26 cellular contexts compared by ENCODE assay signal in the genomic region with DNA sequence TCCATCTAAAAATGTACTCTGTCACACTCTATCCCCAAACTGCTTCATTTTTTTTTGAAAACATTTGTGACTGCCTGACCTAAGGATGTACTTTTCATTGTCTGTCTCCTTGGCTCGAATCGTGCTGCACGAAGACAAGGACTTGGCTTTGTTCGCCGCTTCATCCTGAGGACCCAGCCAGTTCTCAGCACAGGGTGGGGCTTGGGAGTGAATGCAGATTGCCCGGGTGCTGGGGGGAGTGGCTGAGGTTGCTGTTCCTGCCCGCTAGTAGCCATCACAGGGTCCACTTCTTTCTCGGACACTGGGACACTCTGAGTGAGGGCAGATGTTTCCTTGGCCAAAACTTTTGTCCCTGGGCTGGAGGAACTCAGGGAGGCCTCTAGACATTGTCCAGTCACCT.
DNase-seq lines count a peak whose midpoint lies in the region; ATAC-seq and TF ChIP-seq lines count a peak whose summit lies in the region.
"Had no signal": no experiment of that assay in that cellular context is flagged by ENCODE, and none has a peak within 500 bp of the region (broad histone marks: within the 10 kb centered on the region; RNA-seq: fewer than 3 reads in every experiment).

No MANE protein-coding gene starts in this region.

- peak overlapping the region; percentile 55 to 87 for H3K27ac Mint-ChIP-seq in natural killer cell treated with Interleukin-12 subunit alpha and Interleukin-12 subunit beta and Interleukin-15 and Interleukin-18, amount 100 ng/mL, for 72 hours

- peak overlapping the region; percentile 60 for H3K4me3 Mint-ChIP-seq in natural killer cell treated with Interleukin-12 subunit alpha and Interleukin-12 subunit beta and Interleukin-15 and Interleukin-18, amount 100 ng/mL, for 72 hours
- H3K4me3 Mint-ChIP-seq: neural crest cell had no signal

- intact Hi-C loops in Right ventricle myocardium inferior (cut with DNase I) = no loop called here

- H3K9me3 ChIP-seq in right atrium auricular region (no peaks in the 10 kb centered on the region), gastroesophageal sphincter (no peaks in the 10 kb centered on the region)
- H3K9me3 ChIP-seq: BLaER1, left lung had no signal

- H3K4me3 ChIP-seq in right atrium auricular region (no peak overlapping the region), gastroesophageal sphincter (no peak overlapping the region)
- H3K4me3 ChIP-seq: BLaER1, left lung had no signal

- no peaks in the 10 kb centered on the region for H3K36me3 Mint-ChIP-seq in natural killer cell treated with Interleukin-12 subunit alpha and Interleukin-12 subunit beta and Interleukin-15 and Interleukin-18, amount 100 ng/mL, for 72 hours

- H3K27me3 Mint-ChIP-seq in natural killer cell treated with Interleukin-12 subunit alpha and Interleukin-12 subunit beta and Interleukin-15 and Interleukin-18, amount 100 ng/mL, for 72 hours = peaks cover 0 to 3% of the 10 kb centered on the region in 2 donors

- H3K4me1 Mint-ChIP-seq in natural killer cell treated with Interleukin-12 subunit alpha and Interleukin-12 subunit beta and Interleukin-15 and Interleukin-18, amount 100 ng/mL, for 72 hours (ENCODE audit: low read depth in 2 of 2) = peaks cover 24% of the 10 kb centered on the region in 2 donors
- H3K4me1 Mint-ChIP-seq: neural crest cell had no signal

- 86% methylated on average over 7 of the region's 8 CpGs; no CpG with 5 or more reads in 1 of the 2 donors for WGBS in gastroesophageal sphincter (ENCODE audit: low coverage in 1 of 2), 2 donors

- no peak for TF ChIP-seq EP300 in gastroesophageal sphincter (IDR thresholded peaks at IDR 0.05)

- H3K36me3 ChIP-seq in right atrium auricular region = peaks cover 8% of the 10 kb centered on the region
- peaks cover 0 to 9% of the 10 kb centered on the region in 2 donors for H3K36me3 ChIP-seq in gastroesophageal sphincter
- H3K36me3 ChIP-seq: brain microvascular endothelial cell had no signal

- ATAC-seq in Right ventricle myocardium inferior = peak; percentile 50
- ATAC-seq in gastroesophageal sphincter = no peak
- ATAC-seq in natural killer cell treated with Interleukin-12 subunit alpha and Interleukin-12 subunit beta and Interleukin-15 and Interleukin-18, amount 100 ng/mL, for 72 hours = no peak
- ATAC-seq in HG03521 (IDR thresholded peaks at IDR 0.05; ENCODE audit: unreplicated experiment) = no peak
- ATAC-seq: foreskin keratinocyte, HepG2, left lung had no signal

- TF ChIP-seq POLR2A in gastroesophageal sphincter (IDR thresholded peaks at IDR 0.05) = no peak

- H3K4me1 ChIP-seq in right atrium auricular region = peaks cover 0 to 22% of the 10 kb centered on the region in 2 donors
- H3K4me1 ChIP-seq in gastroesophageal sphincter = peaks cover 0 to 66% (median 0%) of the 10 kb centered on the region in 3 donors
- H3K4me1 ChIP-seq: foreskin keratinocyte had no signal

- H3K27me3 ChIP-seq in right atrium auricular region = no peaks in the 10 kb centered on the region
- no peaks in the 10 kb centered on the region for H3K27me3 ChIP-seq in gastroesophageal sphincter
- H3K27me3 ChIP-seq: BLaER1, brain microvascular endothelial cell, foreskin keratinocyte, left lung had no signal

- H3K27ac ChIP-seq in right atrium auricular region = peak overlapping the region in 1 of 2 donors; percentile 15
- H3K27ac ChIP-seq in gastroesophageal sphincter = peak overlapping the region in 3 of 4 donors; percentile 72 to 77 (median 74)
- H3K27ac ChIP-seq: BLaER1, brain microvascular endothelial cell, foreskin keratinocyte, RWPE1 had no signal

- TF ChIP-seq CTCF in right atrium auricular region (IDR thresholded peaks at IDR 0.05) (no peak), gastroesophageal sphincter (IDR thresholded peaks at IDR 0.05) (no peak)

- H3K9me3 Mint-ChIP-seq in natural killer cell treated with Interleukin-12 subunit alpha and Interleukin-12 subunit beta and Interleukin-15 and Interleukin-18, amount 100 ng/mL, for 72 hours = no peaks in the 10 kb centered on the region

- no peak for DNase-seq in Right ventricle myocardium inferior (ENCODE audit: missing footprints)
- no peak for DNase-seq in right atrium auricular region (ENCODE audit: low spot score)
- DNase-seq in natural killer cell treated with Interleukin-12 subunit alpha and Interleukin-12 subunit beta and Interleukin-15 and Interleukin-18, amount 100 ng/mL, for 72 hours (ENCODE audit: low spot score) = no peak
- DNase-seq in SK-N-DZ (ENCODE audit: low spot score) = no peak
- no peak for DNase-seq in SHP77 treated with DMSO at 0.1 percent for 48 hours (lab: John Stamatoyannopoulos, UW)
- DNase-seq in GM19240 (ENCODE audit: insufficient read length, low spot score) = no peak
- DNase-seq: activated CD4-positive, alpha-beta T cell treated with anti-CD3 and anti-CD28 coated beads, Interleukin-2, amount 50 U/mL, for 4 hours; activated CD4-positive, CD25-positive, alpha-beta regulatory T cell; activated gamma-delta T cell; brain microvascular endothelial cell; effector CD8-positive, alpha-beta T cell; EL; erythroblast; foreskin keratinocyte; Kasumi-1; left lung; MV-4-11; NCI-H1694; NCI-H2171 treated with DMSO at 0.1 percent for 48 hours; NCI-H69 had no signal
